Comparison of ENCODE assay signal across 8 cellular contexts in the genomic region with DNA sequence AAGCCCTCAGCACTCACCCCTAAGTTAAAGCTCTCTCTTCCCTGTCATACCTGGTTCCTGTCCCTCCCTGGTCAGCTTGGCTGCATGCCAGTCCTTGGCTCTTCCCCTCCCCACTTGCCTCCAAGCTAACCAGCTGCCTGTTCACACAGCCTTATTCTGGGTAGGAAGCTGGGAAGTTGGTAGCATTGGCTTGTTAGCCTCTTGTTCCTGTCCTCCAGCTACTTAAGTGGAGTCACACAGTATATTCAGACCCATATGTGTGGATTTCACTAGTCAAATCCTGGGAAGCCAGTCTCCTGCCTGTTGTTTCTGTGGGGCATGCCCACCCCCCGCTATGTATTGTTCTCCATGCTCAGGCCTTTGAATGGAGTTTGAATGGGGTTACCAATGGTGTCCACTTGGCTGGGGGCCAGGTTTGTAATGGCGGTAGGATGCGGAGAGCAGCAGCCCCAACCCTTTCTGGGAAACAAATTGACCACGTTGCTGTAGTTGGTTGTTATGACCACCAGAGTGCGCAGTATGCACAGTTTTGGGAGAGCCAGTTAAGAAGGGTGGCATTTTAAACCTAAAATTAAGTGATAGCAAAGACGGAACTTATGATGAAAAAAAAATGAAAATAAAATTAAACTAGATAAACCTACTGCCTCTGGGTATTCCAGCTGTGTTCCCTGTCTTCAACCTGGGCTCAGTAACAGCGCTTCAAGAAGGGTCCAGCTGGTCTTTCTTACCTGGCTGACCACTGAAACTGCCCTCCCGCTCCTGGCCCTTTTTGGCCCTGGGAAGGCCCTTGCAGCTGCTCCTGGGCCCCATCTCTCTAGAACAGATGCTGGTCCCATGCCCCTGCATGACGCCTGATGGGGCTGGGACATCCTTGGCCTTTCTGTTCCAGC. TPM values are rescaled to one million over a fixed set of nuclear protein-coding genes. Genes with fewer than 3 reads are reported as not detected.
A peak's percentile ranks its signal among the peaks of the same experiment; 100 is the strongest.
DNase-seq lines count a peak whose midpoint lies in the region; ATAC-seq and TF ChIP-seq lines count a peak whose summit lies in the region.

No MANE protein-coding gene starts in this region.

- H3K4me3 ChIP-seq in A673 (ENCODE audit: low read depth, low read length, poor library complexity, severe bottlenecking) (no peak overlapping the region), adrenal gland (no peak overlapping the region), right cardiac atrium (ENCODE audit: low read length) (no peak overlapping the region)

- TF ChIP-seq POLR2A in adrenal gland (IDR thresholded peaks at IDR 0.05), result no peak

- H3K27me3 ChIP-seq in A673 (replicated peaks; ENCODE audit: insufficient read depth, low read depth, low read length, poor library complexity) (no peaks in the 10 kb centered on the region), adrenal gland (peaks cover 6% of the 10 kb centered on the region), right cardiac atrium (ENCODE audit: control insufficient read depth, insufficient read depth) (no peaks in the 10 kb centered on the region)

- ATAC-seq in GM18519 (IDR thresholded peaks at IDR 0.05; ENCODE audit: low FRiP score, unreplicated experiment), result peak; percentile 64
- ATAC-seq in right cardiac atrium, result peak; percentile 47 to 54
- ATAC-seq in GM19324 (IDR thresholded peaks at IDR 0.05; ENCODE audit: low FRiP score, unreplicated experiment), result no peak

- CTCF ChIA-PET in A673 (lab: Charles Lee), result interaction anchor here (0.6 to 1.0 kb wide), 5 partner anchors 9 to 143 kb away, joined by 3 to 4 read pairs (median 3); no protein-coding TSS in a partner anchor

- H3K36me3 ChIP-seq in A673 (ENCODE audit: insufficient read depth, low read length, poor library complexity, severe bottlenecking) (no peaks in the 10 kb centered on the region), adrenal gland (replicated peaks in 1 of 2) (no peaks in the 10 kb centered on the region)

- H3K4me1 ChIP-seq in A673 (ENCODE audit: insufficient read depth, low read length, poor library complexity, severe bottlenecking), result no peaks in the 10 kb centered on the region
- H3K4me1 ChIP-seq in adrenal gland (replicated peaks in 1 of 2), result peaks cover 0 to 3% of the 10 kb centered on the region in 2 donors
- H3K4me1 ChIP-seq in right cardiac atrium (ENCODE audit: control insufficient read depth, insufficient read depth, low read length), result peaks cover 2% of the 10 kb centered on the region

- intact Hi-C loops in A673 (cut with micrococcal nuclease; ENCODE audit: unreplicated experiment) (loop anchor here (1.0 kb wide), 1 partner anchor 144 kb away; no protein-coding TSS in a partner anchor), adrenal gland (cut with DNase I) (loop anchor here (2.0 to 10.0 kb wide), 2 partner anchors 64 to 142 kb away; no protein-coding TSS in a partner anchor), right cardiac atrium (cut with DNase I) (loop anchor here in 1 of 4 donors (5.0 kb wide), 1 partner anchor 144 kb away; no protein-coding TSS in a partner anchor)

- POLR2A ChIA-PET in A673 (lab: Charles Lee; ENCODE audit: low non-redundant PET), result no interaction called here

- H3K9me3 ChIP-seq in A673 (ENCODE audit: low read depth, low read length, poor library complexity, severe bottlenecking) (no peaks in the 10 kb centered on the region), adrenal gland (replicated peaks in 1 of 3) (no peaks in the 10 kb centered on the region), right cardiac atrium (ENCODE audit: control insufficient read depth, low read length) (no peaks in the 10 kb centered on the region)

- 20 to 28% (median 25%) methylated on average over 9 of the region's 9 CpGs for WGBS in adrenal gland, 4 donors
- 25% methylated on average over 9 of the region's 9 CpGs for WGBS in right cardiac atrium

- DNase-seq in A673 (ENCODE audit: low spot score), result peak; percentile 92
- peak; percentile 68 for DNase-seq in NCI-H1417 treated with DMSO at 0.1 percent for 48 hours (lab: John Stamatoyannopoulos, UW)
- peak; percentile 48 for DNase-seq in T follicular helper cell (ENCODE audit: low read depth)
- DNase-seq in adrenal gland, result peak; percentile 58 to 85 (median 67)
- peak; percentile 79 to 83 (median 81) for DNase-seq in right cardiac atrium
- peak; percentile 82 for DNase-seq in retina

- TF ChIP-seq CTCF in A673 (conservative IDR thresholded peaks at IDR 0.05; ENCODE audit: low read depth, low read length) (peak; percentile 95), adrenal gland (IDR thresholded peaks at IDR 0.05) (peak; percentile 73 to 84 (median 82))

- H3K27ac ChIP-seq in A673 (ENCODE audit: low read depth, low read length, poor library complexity, severe bottlenecking) (no peak overlapping the region), adrenal gland (no peak overlapping the region), right cardiac atrium (ENCODE audit: low read length) (no peak overlapping the region)

- BruUV-seq in A673 (replicated peaks; lab: Mats Ljungman, UMichigan), result no TSS peak

RNA-seq across cellular contexts. Expression of a gene that starts 10.7 kb away (rescaled TPM):
- total RNA-seq in A673 (2021) (2,875 and 2,961 TPM in 2 replicates), adrenal gland (1,000 to 10,000 TPM in 7 of 8 donors, 100 to 1,000 TPM in 1; 776 to 1,829 (median 1,308) TPM), right cardiac atrium (1,000 to 10,000 TPM; 1,039 to 1,263 (median 1,178) TPM)
- polyA plus RNA-seq in adrenal gland (1,000 to 10,000 TPM; 1,074 to 1,454 (median 1,425) TPM), right cardiac atrium (1,021 TPM)

RNA-seq across cellular contexts. Expression of a gene that starts 37.2 kb away (rescaled TPM):
- total RNA-seq in A673 (2021) (37.8 and 62.0 TPM in 2 replicates), adrenal gland (10 to 100 TPM; 23.7 to 53.7 (median 32.0) TPM), right cardiac atrium (10 to 100 TPM; 24.8 to 32.5 (median 27.4) TPM)
- polyA plus RNA-seq in adrenal gland (10 to 100 TPM in 1 of 3 donors, 1 to 10 TPM in 2; 4.9 to 15.2 (median 8.8) TPM), right cardiac atrium (12.1 TPM)

RNA-seq across cellular contexts. Expression of a gene that starts 44.4 kb away (rescaled TPM):
- total RNA-seq in A673 (2021) (0.88 and 1.1 TPM in 2 replicates), adrenal gland (1 to 10 TPM in 3 of 8 donors, under 1 TPM in 5; 0.25 to 2.0 (median 0.93) TPM), right cardiac atrium (1 to 10 TPM in 1 of 4 donors, under 1 TPM in 3; 0.46 to 1.5 (median 0.67) TPM)
- polyA plus RNA-seq in adrenal gland (1 to 10 TPM in 2 of 3 donors, under 1 TPM in 1; 0.38 to 3.5 (median 1.4) TPM), right cardiac atrium (0.66 TPM)
